Comparison of ENCODE assay signal across 18 cellular contexts in the genomic region with DNA sequence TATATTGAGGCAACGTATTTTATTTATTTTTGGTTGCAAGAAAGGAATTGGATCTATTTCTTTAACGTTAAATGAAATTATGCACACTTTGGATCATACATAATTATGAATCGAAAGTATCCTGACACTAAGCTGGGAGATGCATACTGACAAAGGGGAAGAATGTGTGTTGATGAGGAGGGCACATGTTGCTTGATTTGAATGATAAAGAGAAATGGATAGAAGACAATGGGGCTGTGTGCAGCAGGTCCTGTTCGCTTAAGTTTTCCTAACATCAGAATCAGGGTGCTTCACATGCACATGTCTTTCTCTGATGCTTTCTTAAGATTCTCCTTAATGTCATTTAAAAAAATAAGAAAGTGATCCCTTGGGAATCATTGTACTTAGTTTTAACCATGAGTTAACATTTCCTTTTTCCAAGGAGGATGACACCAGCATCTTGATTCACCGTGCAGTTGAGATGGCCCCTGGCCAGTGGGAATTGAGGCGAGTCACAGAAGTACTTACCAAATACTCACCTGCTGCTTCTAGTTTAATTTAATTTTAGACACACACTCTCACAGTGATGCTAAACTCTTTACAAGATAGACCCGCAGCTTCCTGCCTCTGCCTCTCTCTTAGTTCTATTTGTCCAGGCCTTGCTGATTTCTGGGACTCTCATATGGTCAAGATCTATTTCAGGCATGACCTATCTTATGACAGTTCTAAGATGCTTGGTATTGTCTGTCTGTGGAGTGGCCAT.
DNase-seq lines count a peak whose midpoint lies in the region; ATAC-seq and TF ChIP-seq lines count a peak whose summit lies in the region.
"Had no signal": no experiment of that assay in that cellular context is flagged by ENCODE, and none has a peak within 500 bp of the region (broad histone marks: within the 10 kb centered on the region; RNA-seq: fewer than 3 reads in every experiment).

No MANE protein-coding gene starts in this region.

- TF ChIP-seq EP300 in transverse colon (IDR thresholded peaks at IDR 0.05; ENCODE audit: low read depth) = no peak

- no peak overlapping the region for H3K4me3 ChIP-seq in left ventricle myocardium inferior
- H3K4me3 ChIP-seq in right cardiac atrium (ENCODE audit: low read length) = no peak overlapping the region
- no peak overlapping the region for H3K4me3 ChIP-seq in transverse colon
- H3K4me3 ChIP-seq: A549 had no signal

- no peak for ATAC-seq in Right ventricle myocardium inferior
- peak; percentile 49 to 55 for ATAC-seq in right cardiac atrium
- ATAC-seq in HG03280 (IDR thresholded peaks at IDR 0.05; ENCODE audit: unreplicated experiment) = no peak
- no peak for ATAC-seq in HG02642 (IDR thresholded peaks at IDR 0.05; ENCODE audit: poor library complexity, unreplicated experiment)
- ATAC-seq: A549 had no signal

- H3K36me3 ChIP-seq in left ventricle myocardium inferior (peaks cover 32% of the 10 kb centered on the region), transverse colon (peaks cover 0 to 3% (median 0%) of the 10 kb centered on the region in 4 donors)

- peak overlapping the region; percentile 30 for H3K27ac ChIP-seq in left ventricle myocardium inferior (replicated peaks)
- peak overlapping the region; percentile 84 for H3K27ac ChIP-seq in right cardiac atrium (ENCODE audit: low read length)
- no peak overlapping the region for H3K27ac ChIP-seq in transverse colon
- H3K27ac ChIP-seq: A549, RWPE1 had no signal

- 73% methylated on average over 7 of the region's 7 CpGs for WGBS in right cardiac atrium
- 90 to 93% methylated on average over 5 to 7 of the region's 7 CpGs for WGBS in transverse colon (ENCODE audit: low coverage in 1 of 2), 2 donors

- DNase-seq in left ventricle myocardium inferior (no peak), Right ventricle myocardium inferior (ENCODE audit: missing footprints) (no peak), OCI-M1 (lab: John Stamatoyannopoulos, UW) (peak; percentile 47), right cardiac atrium (no peak), transverse colon (no peak), dedifferentiated amniotic fluid mesenchymal stem cell (ENCODE audit: extremely low spot score) (no peak)
- DNase-seq: DMS53, GDM1, Kasumi-1, MV-4-11, NCI-H1436 treated with DMSO at 0.1 percent for 48 hours, NCI-H2081, NCI-H2227 treated with DMSO at 0.1 percent for 48 hours, NCI-H524 treated with DMSO at 0.1 percent for 48 hours had no signal

- H3K27me3 ChIP-seq in left ventricle myocardium inferior (ENCODE audit: low read depth) (no peaks in the 10 kb centered on the region), right cardiac atrium (ENCODE audit: control insufficient read depth, insufficient read depth) (no peaks in the 10 kb centered on the region), transverse colon (no peaks in the 10 kb centered on the region)

- TF ChIP-seq CTCF in left ventricle myocardium inferior (IDR thresholded peaks at IDR 0.05; ENCODE audit: borderline replicate concordance) (no peak), transverse colon (IDR thresholded peaks at IDR 0.05) (no peak)

- intact Hi-C loops in left ventricle myocardium inferior (cut with micrococcal nuclease) = no loop called here
- intact Hi-C loops in Right ventricle myocardium inferior (cut with DNase I) = no loop called here
- intact Hi-C loops in right cardiac atrium (cut with DNase I) = no loop called here
- intact Hi-C loops in transverse colon (cut with DNase I; ENCODE audit: low total_unique reads) = no loop called here

- no peak for TF ChIP-seq POLR2A in transverse colon (IDR thresholded peaks at IDR 0.05)

- H3K9me3 ChIP-seq in left ventricle myocardium inferior (replicated peaks) (no peaks in the 10 kb centered on the region), right cardiac atrium (ENCODE audit: control insufficient read depth, low read length) (no peaks in the 10 kb centered on the region), transverse colon (no peaks in the 10 kb centered on the region)
- H3K9me3 ChIP-seq: A549 had no signal

- H3K4me1 ChIP-seq in left ventricle myocardium inferior (peaks cover 79% of the 10 kb centered on the region), right cardiac atrium (ENCODE audit: control insufficient read depth, insufficient read depth, low read length) (peaks cover 6% of the 10 kb centered on the region), transverse colon (no peaks in the 10 kb centered on the region)
- H3K4me1 ChIP-seq: A549 had no signal

- in situ Hi-C loops in transverse colon (cut with MboI; ENCODE audit: low pct_ligation_motif_present in 1 of 4, low pct_unique_long_range_greater_than_20kb in 1 of 4, low sequenced_read_pairs in 3 of 4) = no loop called here

Comparison
In these comparisons a context has a peak if more than half of its experiments do, and no peak if none do; other contexts are left out.
1. ATAC-seq: peak in right cardiac atrium (2 of 2); none in Right ventricle myocardium inferior (single experiment), HG03280 (single experiment) and HG02642 (single experiment).
2. H3K27ac ChIP-seq: peak in left ventricle myocardium inferior (single experiment) and right cardiac atrium (single experiment); none in transverse colon (0 of 4).